Comparison of ENCODE assay signal across 8 cellular contexts in the genomic region with DNA sequence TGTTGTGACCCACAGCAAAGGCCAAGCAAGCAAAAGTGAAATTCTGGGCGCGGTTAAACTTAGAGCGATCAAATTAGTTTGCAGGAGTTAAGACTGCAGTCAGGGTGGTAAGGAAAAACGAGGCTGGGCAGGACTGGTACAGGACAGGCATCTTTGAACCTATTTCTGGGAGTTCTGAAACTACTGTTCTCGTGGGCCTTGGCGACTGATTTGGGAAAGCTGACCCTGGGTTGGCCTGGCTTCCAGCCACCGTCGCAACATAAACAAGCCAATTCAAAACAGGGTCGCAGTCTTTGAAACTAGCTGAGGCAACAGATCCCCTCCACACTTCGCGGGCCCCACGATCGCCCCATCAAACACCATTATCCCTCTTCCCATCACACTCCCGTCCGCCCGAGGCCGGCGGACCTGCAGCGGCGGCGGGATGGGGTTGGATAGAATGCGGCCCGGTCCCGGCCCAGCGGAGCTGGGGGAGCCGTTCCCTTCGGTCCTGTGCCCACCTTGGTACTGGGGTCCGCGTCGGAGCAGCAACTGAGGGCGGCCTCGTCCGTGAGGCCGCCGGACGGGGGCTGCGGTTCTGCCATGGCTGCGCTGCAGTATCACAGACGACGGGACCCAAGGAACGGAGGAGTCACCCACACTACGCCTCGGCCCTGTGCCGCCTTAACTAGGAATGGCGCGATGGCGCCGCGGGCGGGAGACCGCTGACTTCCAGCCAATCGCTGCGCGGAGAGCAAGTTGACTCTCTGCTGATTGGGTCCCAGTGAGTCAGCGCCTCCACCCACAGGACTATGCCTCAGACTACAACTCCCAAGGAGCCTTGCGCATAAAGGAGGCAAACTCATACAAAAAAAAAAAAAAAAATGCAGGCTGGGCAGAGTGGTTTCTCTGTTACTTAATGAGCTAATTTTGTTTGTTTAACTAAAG. TPM values are rescaled to one million over a fixed set of nuclear protein-coding genes. Genes with fewer than 3 reads are reported as not detected.
A peak's percentile ranks its signal among the peaks of the same experiment; 100 is the strongest.
DNase-seq lines count a peak whose midpoint lies in the region; ATAC-seq and TF ChIP-seq lines count a peak whose summit lies in the region.

A gene (minus strand): TSS at position 675 of the 927 bp plus-strand sequence. CDS start 91 bp downstream, at position 584.

- TF ChIP-seq CTCF in GM20000 (IDR thresholded peaks at IDR 0.05; ENCODE audit: extremely low read depth, missing control alignments) (no peak), lung (IDR thresholded peaks at IDR 0.05; ENCODE audit: control extremely low read depth, extremely low read depth) (no peak)

- H3K36me3 ChIP-seq in lung (ENCODE audit: control insufficient read depth in 2 of 2, insufficient read depth in 2 of 2, low read length in 2 of 2), result peaks cover 0 to 2% of the 10 kb centered on the region in 2 donors

- WGBS in lung, 2 donors, result 1 to 3% methylated on average over 56 of the region's 56 CpGs

- peak within 1 kb of the TSS; percentile 91 for H3K4me3 ChIP-seq in lung

- H3K9me3 ChIP-seq in lung (ENCODE audit: control insufficient read depth in 2 of 2, insufficient read depth in 1 of 2, low read length in 1 of 2), result no peaks in the 10 kb centered on the region

- peak; percentile 97 for DNase-seq in CMK (ENCODE audit: low read depth)
- DNase-seq in GM20000 (ENCODE audit: low spot score), result peak; percentile 97
- peak; percentile 96 for DNase-seq in HT-29 (ENCODE audit: low spot score)
- peak; percentile 94 to 96 for DNase-seq in NOMO-1 (lab: John Stamatoyannopoulos, UW; ENCODE audit: unreplicated experiment in 2 of 2)
- DNase-seq in effector CD8-positive, alpha-beta T cell (lab: John Stamatoyannopoulos, UW), result peak; percentile 91
- peak; percentile 98 for DNase-seq in lung (ENCODE audit: low spot score)
- peak; percentile 83 to 93 (median 91) for DNase-seq in stimulated activated CD4-positive, alpha-beta T cell treated with anti-CD3 and anti-CD28 coated beads, TNF-alpha, amount 100 ng/mL, for 4 hours (ENCODE audit: low read depth in 3 of 3)

- H3K27ac ChIP-seq in lung (ENCODE audit: low read depth in 1 of 2, low read length in 1 of 2), result peak within 1 kb of the TSS; percentile 90 to 99

- POLR2A ChIA-PET in activated CD8-positive, alpha-beta memory T cell treated with anti-CD3 and anti-CD28 coated beads for 36 hours (lab: Charles Lee), result interaction anchor here (0.6 to 1.5 kb wide), 8 partner anchors 12 to 1592 kb away, joined by 3 to 24 read pairs (median 4); a partner anchor contains a TSS

- CTCF ChIA-PET in activated CD8-positive, alpha-beta memory T cell treated with anti-CD3 and anti-CD28 coated beads for 36 hours (lab: Charles Lee), result interaction anchor here (0.6 to 1.4 kb wide), 3 partner anchors 54 to 71 kb away, joined by 3 to 5 read pairs (median 3); no protein-coding TSS in a partner anchor

- H3K27me3 ChIP-seq in lung (ENCODE audit: control insufficient read depth, insufficient read depth), result no peaks in the 10 kb centered on the region

- peak; percentile 100 for ATAC-seq in lung (ENCODE audit: insufficient read depth, low FRiP score)

- H3K4me1 ChIP-seq in lung (ENCODE audit: control insufficient read depth in 2 of 2, insufficient read depth in 2 of 2, low read length in 2 of 2), result peaks cover 0 to 3% of the 10 kb centered on the region in 2 donors

RNA-seq across cellular contexts. Expression of the gene that starts here (rescaled TPM):
- total RNA-seq in HT-29 (2014; rRNA removed; shearing (Covaris generic)), result 65.1 and 65.2 TPM in 2 replicates
- 100 to 1,000 TPM; 179 to 182 TPM for total RNA-seq in activated CD8-positive, alpha-beta memory T cell treated with anti-CD3 and anti-CD28 coated beads for 36 hours
- total RNA-seq in lung, result 100 to 1,000 TPM in 1 of 2 donors, 10 to 100 TPM in 1; 62.2 to 131 TPM
- 100 to 1,000 TPM in 1 of 2 donors, 10 to 100 TPM in 1; 54.9 to 116 TPM for polyA plus RNA-seq in lung

Comparison
In these comparisons a context has a peak if more than half of its experiments do, and no peak if none do; other contexts are left out.
1. Peak in every context shown above with its lines: DNase-seq, ATAC-seq, H3K4me3 ChIP-seq and H3K27ac ChIP-seq.